Comparison of ENCODE assay signal across 8 cellular contexts in the genomic region with DNA sequence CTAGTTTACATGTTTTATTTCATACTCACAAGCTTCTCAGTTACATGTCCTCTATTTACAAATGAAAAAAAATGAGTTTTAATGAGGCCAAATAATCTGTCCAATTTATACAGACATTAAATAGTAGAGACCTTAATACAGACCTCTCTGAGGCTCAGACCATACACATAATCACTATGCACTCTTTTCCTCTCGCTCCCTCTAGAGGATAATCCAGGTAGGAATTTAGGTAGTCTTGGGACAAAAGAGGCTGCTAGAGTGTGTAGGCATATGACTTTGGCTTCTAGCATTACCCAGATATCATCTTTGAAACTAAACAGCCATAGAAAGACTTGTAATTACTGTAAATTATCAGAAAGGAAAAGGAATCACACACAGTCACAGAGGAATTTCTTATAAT.
DNase-seq lines count a peak whose midpoint lies in the region; ATAC-seq and TF ChIP-seq lines count a peak whose summit lies in the region.

No MANE protein-coding gene starts in this region.

- no peak overlapping the region for H3K4me3 ChIP-seq in MM.1S (ENCODE audit: low read length)
- no peak overlapping the region for H3K4me3 ChIP-seq in cardiac fibroblast (replicated peaks in 1 of 2; ENCODE audit: low read depth in 2 of 2, low read length in 2 of 2)
- no peak overlapping the region for H3K4me3 ChIP-seq in tibial artery

- no peaks in the 10 kb centered on the region for H3K9me2 ChIP-seq in MM.1S (replicated peaks; ENCODE audit: insufficient read depth, low read length)

- H3K27ac Mint-ChIP-seq in nephron progenitor cell = no peak overlapping the region
- H3K27ac Mint-ChIP-seq in stimulated activated memory B cell treated with anti-CD40 and anti-IgM and Interleukin-4, amounts not matched to agents 10 μg/mL and 1 μg/mL and 100 μg/mL, for 72 hours = no peak overlapping the region

- POLR2A ChIA-PET in GM10248 (lab: Yijun Ruan, JAX) = no interaction called here

- 0 out of 2 replicates have a peak, but pooled peaks cover 3% of the 10 kb centered on the region for H3F3A ChIP-seq in MM.1S (ENCODE audit: insufficient read depth, low read length)

- TF ChIP-seq CTCF in GM10248 (IDR thresholded peaks at IDR 0.05; ENCODE audit: control extremely low read depth, extremely low read depth, low read depth, missing control alignments) (peak; percentile 5), MM.1S (IDR thresholded peaks at IDR 0.05; ENCODE audit: low read length) (peak; percentile 41), cardiac fibroblast (IDR thresholded peaks at IDR 0.05; ENCODE audit: low read depth, low read length) (peak; percentile 69), nephron progenitor cell (IDR thresholded peaks at IDR 0.05) (peak; percentile 60), tibial artery (IDR thresholded peaks at IDR 0.05) (peak in 1 of 2 experiments; percentile 37)

- H3K4me3 Mint-ChIP-seq in nephron progenitor cell = no peak overlapping the region
- H3K4me3 Mint-ChIP-seq in stimulated activated memory B cell treated with anti-CD40 and anti-IgM and Interleukin-4, amounts not matched to agents 10 μg/mL and 1 μg/mL and 100 μg/mL, for 72 hours = no peak overlapping the region

- H3K9me3 ChIP-seq in MM.1S (replicated peaks; ENCODE audit: insufficient read depth, low read length) (no peaks in the 10 kb centered on the region), tibial artery (no peaks in the 10 kb centered on the region)

- intact Hi-C loops in tibial artery (cut with DNase I; ENCODE audit: low total_unique reads) = no loop called here

- H3K4me1 ChIP-seq in MM.1S (ENCODE audit: low read length) (peaks cover 27% of the 10 kb centered on the region), tibial artery (no peaks in the 10 kb centered on the region)

- no peaks in the 10 kb centered on the region for H3K27me3 Mint-ChIP-seq in nephron progenitor cell (ENCODE audit: low read depth, poor library complexity)
- H3K27me3 Mint-ChIP-seq in stimulated activated memory B cell treated with anti-CD40 and anti-IgM and Interleukin-4, amounts not matched to agents 10 μg/mL and 1 μg/mL and 100 μg/mL, for 72 hours = no peaks in the 10 kb centered on the region

- no peak overlapping the region for H3K27ac ChIP-seq in MM.1S (ENCODE audit: low read length)
- no peak overlapping the region for H3K27ac ChIP-seq in tibial artery

- H3K9ac ChIP-seq in MM.1S (ENCODE audit: low read length) = no peak overlapping the region

- CTCF ChIA-PET in GM10248 (lab: Yijun Ruan, JAX) = no interaction called here

- no peak overlapping the region for H2AFZ ChIP-seq in MM.1S (ENCODE audit: low read length)

- no peaks in the 10 kb centered on the region for H3K9me3 Mint-ChIP-seq in nephron progenitor cell
- H3K9me3 Mint-ChIP-seq in stimulated activated memory B cell treated with anti-CD40 and anti-IgM and Interleukin-4, amounts not matched to agents 10 μg/mL and 1 μg/mL and 100 μg/mL, for 72 hours = no peaks in the 10 kb centered on the region

- no peak for ATAC-seq in stimulated activated memory B cell treated with anti-CD40 and anti-IgM and Interleukin-4, amounts not matched to agents 10 μg/mL and 1 μg/mL and 100 μg/mL, for 72 hours
- ATAC-seq in HG02759 (IDR thresholded peaks at IDR 0.05; ENCODE audit: unreplicated experiment) = no peak

- H3K79me2 ChIP-seq in MM.1S (ENCODE audit: low read length) = no peaks in the 10 kb centered on the region

- H3K4me1 Mint-ChIP-seq in nephron progenitor cell = peaks cover 4% of the 10 kb centered on the region
- H3K4me1 Mint-ChIP-seq in stimulated activated memory B cell treated with anti-CD40 and anti-IgM and Interleukin-4, amounts not matched to agents 10 μg/mL and 1 μg/mL and 100 μg/mL, for 72 hours = no peaks in the 10 kb centered on the region

- H4K20me1 ChIP-seq in MM.1S (ENCODE audit: insufficient read depth, low read length) = no peaks in the 10 kb centered on the region

- no peaks in the 10 kb centered on the region for H3K27me3 ChIP-seq in MM.1S (replicated peaks; ENCODE audit: insufficient read depth, low read length)
- no peaks in the 10 kb centered on the region for H3K27me3 ChIP-seq in tibial artery

- DNase-seq in GM10248 (ENCODE audit: extremely low spot score) (no peak), MM.1S (no peak), cardiac fibroblast (ENCODE audit: low read depth in 2 of 2) (peak; percentile 69 to 71), nephron progenitor cell (peak; percentile 3), tibial artery (no peak), cerebellum (ENCODE audit: low spot score) (no peak)

- H3K36me3 Mint-ChIP-seq in nephron progenitor cell (ENCODE audit: low read depth) = no peaks in the 10 kb centered on the region
- H3K36me3 Mint-ChIP-seq in stimulated activated memory B cell treated with anti-CD40 and anti-IgM and Interleukin-4, amounts not matched to agents 10 μg/mL and 1 μg/mL and 100 μg/mL, for 72 hours = no peaks in the 10 kb centered on the region

- H3K4me2 ChIP-seq in MM.1S (ENCODE audit: low read depth, low read length) = no peak overlapping the region

- no peaks in the 10 kb centered on the region for H3K36me3 ChIP-seq in MM.1S (replicated peaks; ENCODE audit: insufficient read depth, low read length)
- no peaks in the 10 kb centered on the region for H3K36me3 ChIP-seq in tibial artery

Comparison
In these comparisons a context has a peak if more than half of its experiments do, and no peak if none do; other contexts are left out.
1. DNase-seq: peak in cardiac fibroblast (2 of 2) and nephron progenitor cell (single experiment); none in GM10248 (single experiment), MM.1S (single experiment), tibial artery (0 of 2) and cerebellum (single experiment).